2 cellular contexts compared by ENCODE assay signal in genomic region chr10:129371543-129371942, GRCh38.
TF ChIP-seq lines count a peak whose summit lies in the region.

No MANE protein-coding gene starts in this region.

TF ChIP-seq in GM23338, 12 proteins besides CTCF, POLR2A, EP300 and RAD21:
- TF ChIP-seq ZNF462 (CRISPR knock-in tag; IDR thresholded peaks at IDR 0.05) (no peak), REST (IDR thresholded peaks at IDR 0.05; ENCODE audit: unreplicated experiment) (no peak), ZNF331 (CRISPR knock-in tag; IDR thresholded peaks at IDR 0.05; ENCODE audit: low read depth) (no peak), CREB1 (CRISPR knock-in tag; IDR thresholded peaks at IDR 0.05; ENCODE audit: low read depth) (no peak), ZNF114 (CRISPR knock-in tag; IDR thresholded peaks at IDR 0.05) (no peak), NANOG (IDR thresholded peaks at IDR 0.05; ENCODE audit: borderline replicate concordance) (no peak)

TF ChIP-seq in H1, 55 proteins besides CTCF, POLR2A, EP300 and RAD21:
- TF ChIP-seq ATF2 (IDR thresholded peaks at IDR 0.05; ENCODE audit: low read length) = no peak
- TF ChIP-seq USF2 (IDR thresholded peaks at IDR 0.05; ENCODE audit: low read length) = no peak
- TF ChIP-seq RNF2 (IDR thresholded peaks at IDR 0.05; ENCODE audit: borderline replicate concordance, low read depth, low read length, missing control alignments, poor library complexity, severe bottlenecking) = no peak
- TF ChIP-seq CHD7 (IDR thresholded peaks at IDR 0.05; ENCODE audit: insufficient replicate concordance, low read length) = no peak
- TF ChIP-seq TBP (IDR thresholded peaks at IDR 0.05; ENCODE audit: low read depth, low read length) = no peak
- no peak for TF ChIP-seq MAX (IDR thresholded peaks at IDR 0.05)
